21 cellular contexts compared by ENCODE assay signal in genomic region chr1:5399771-5400170, GRCh38.
DNase-seq lines count a peak whose midpoint lies in the region; TF ChIP-seq lines count a peak whose summit lies in the region.
"Had no signal": no experiment of that assay in that cellular context is flagged by ENCODE, and none has a peak within 500 bp of the region (broad histone marks: within the 10 kb centered on the region; RNA-seq: fewer than 3 reads in every experiment).

No MANE protein-coding gene starts in this region.

- H3K79me2 ChIP-seq in PC-9 (ENCODE audit: low read depth): no peaks in the 10 kb centered on the region

- POLR2A ChIA-PET in PC-9 (lab: Charles Lee; ENCODE audit: unreplicated experiment): no interaction called here

- no TSS peak for BruUV-seq in PC-9 (replicated peaks; lab: Mats Ljungman, UMichigan)

- H3K4me2 ChIP-seq in PC-9: no peak overlapping the region
- H3K4me2 ChIP-seq: BLaER1 had no signal

- CTCF ChIA-PET in PC-9 (lab: Charles Lee): no interaction called here

- TF ChIP-seq CTCF in PC-9 (conservative IDR thresholded peaks at IDR 0.05): no peak

- no peaks in the 10 kb centered on the region for H3K9me2 ChIP-seq in PC-9 (ENCODE audit: insufficient read depth)

- peak overlapping the region; percentile 44 for H3K27ac ChIP-seq in PC-9
- H3K27ac ChIP-seq: BLaER1 had no signal

- no peaks in the 10 kb centered on the region for H4K20me1 ChIP-seq in PC-9 (ENCODE audit: insufficient read depth)
- H4K20me1 ChIP-seq: BLaER1 had no signal

- H2AFZ ChIP-seq in PC-9: no peak overlapping the region

- no peaks in the 10 kb centered on the region for H3K27me3 ChIP-seq in PC-9 (ENCODE audit: insufficient read depth, low read depth)
- H3K27me3 ChIP-seq: BE2C, BLaER1 had no signal

- H3F3A ChIP-seq in PC-9 (ENCODE audit: insufficient read depth, low read depth): peaks cover 7% of the 10 kb centered on the region; the same call in 1 of the 2 replicates

- no peaks in the 10 kb centered on the region for H3K9me3 ChIP-seq in PC-9 (ENCODE audit: insufficient read depth, low read depth)
- H3K9me3 ChIP-seq: BE2C had no signal

- H3K36me3 ChIP-seq in PC-9 (ENCODE audit: low read depth): no peaks in the 10 kb centered on the region
- H3K36me3 ChIP-seq: BE2C, BLaER1 had no signal

- intact Hi-C loops in PC-9 (cut with micrococcal nuclease; ENCODE audit: unreplicated experiment): loop anchor here (5.0 kb wide), 1 partner anchor 113 kb away; no protein-coding TSS in a partner anchor

- peaks cover 25% of the 10 kb centered on the region for H3K4me1 ChIP-seq in PC-9 (replicated peaks; ENCODE audit: insufficient read depth)
- H3K4me1 ChIP-seq: BE2C had no signal

- no peak overlapping the region for H3K4me3 ChIP-seq in PC-9
- H3K4me3 ChIP-seq: BLaER1 had no signal

- DNase-seq in HT-29 (ENCODE audit: low spot score) (peak; percentile 24), M059J (ENCODE audit: low read depth) (peak; percentile 58), PC-9 (peak in 1 of 2 experiments; percentile 66), NCI-H2029 (lab: John Stamatoyannopoulos, UW) (no peak)
- DNase-seq in activated naive CD4-positive, alpha-beta T cell (lab: John Stamatoyannopoulos, UW): no peak
- DNase-seq: 8988T; ACHN; BE2C; C1 segment of cervical spinal cord; CD4-positive, alpha-beta memory T cell; CD4-positive, CD25-positive, alpha-beta regulatory T cell; CD8-positive, alpha-beta memory T cell; COR-L47; DMS 273 treated with DMSO at 0.1 percent for 48 hours; DMS153; DMS53; DMS79; DND-41; EL; GDM1 had no signal

Comparison
In these comparisons a context has a peak if more than half of its experiments do, and no peak if none do; other contexts are left out.
1. DNase-seq: peak in HT-29 (single experiment) and M059J (single experiment); none in activated naive CD4-positive, alpha-beta T cell (0 of 4) and NCI-H2029 (single experiment).